In genomic region chr11:118688851-118689502, GRCh38 we compare ENCODE assay signal across 15 cellular contexts. TPM values are rescaled to one million over a fixed set of nuclear protein-coding genes. Genes with fewer than 3 reads are reported as not detected.
A peak's percentile ranks its signal among the peaks of the same experiment; 100 is the strongest.
DNase-seq lines count a peak whose midpoint lies in the region; FAIRE-seq and TF ChIP-seq lines count a peak whose summit lies in the region.
"Had no signal": no experiment of that assay in that cellular context is flagged by ENCODE, and none has a peak within 500 bp of the region (broad histone marks: within the 10 kb centered on the region; RNA-seq: fewer than 3 reads in every experiment).

No MANE protein-coding gene starts in this region.

- H3K9ac ChIP-seq in H9 (ENCODE audit: extremely low read depth, insufficient read length, low read length) (no peak overlapping the region), keratinocyte (ENCODE audit: control insufficient read depth, extremely low read depth, insufficient read depth, low read length) (peak overlapping the region; percentile 28), smooth muscle cell (ENCODE audit: low read depth) (no peak overlapping the region), Karpas-422 (ENCODE audit: low read length) (no peak overlapping the region)

- H3K79me2 ChIP-seq in H9 (ENCODE audit: insufficient read depth, low read length) (no peaks in the 10 kb centered on the region), keratinocyte (ENCODE audit: control insufficient read depth, insufficient read depth, low read length) (no peaks in the 10 kb centered on the region), smooth muscle cell (ENCODE audit: low read depth) (no peaks in the 10 kb centered on the region), Karpas-422 (ENCODE audit: low read length) (no peaks in the 10 kb centered on the region)

- H3K14ac ChIP-seq in H9 (ENCODE audit: insufficient read depth, low read length): no peak overlapping the region

- no peak for FAIRE-seq in keratinocyte (lab: Jason Lieb, UNC)
- FAIRE-seq: G401.6 had no signal

- H3K4ac ChIP-seq in H9 (ENCODE audit: low read depth, low read length): no peak overlapping the region

- no peaks in the 10 kb centered on the region for H3F3A ChIP-seq in smooth muscle cell (ENCODE audit: low read depth)

- H3K56ac ChIP-seq in H9 (ENCODE audit: insufficient read length, low read depth, low read length): no peak overlapping the region

- no peak overlapping the region for H2BK120ac ChIP-seq in H9 (ENCODE audit: low read depth, low read length, poor library complexity, severe bottlenecking)

- no peak overlapping the region for H3K18ac ChIP-seq in H9 (ENCODE audit: insufficient read length, low read depth, low read length)

- no peaks in the 10 kb centered on the region for H4K20me1 ChIP-seq in H9 (ENCODE audit: control insufficient read depth, insufficient read depth, insufficient read length)
- no peaks in the 10 kb centered on the region for H4K20me1 ChIP-seq in keratinocyte (ENCODE audit: control insufficient read depth, extremely low read depth, insufficient read depth, low read length)
- no peaks in the 10 kb centered on the region for H4K20me1 ChIP-seq in smooth muscle cell (ENCODE audit: low read depth)
- no peaks in the 10 kb centered on the region for H4K20me1 ChIP-seq in Karpas-422 (ENCODE audit: insufficient read depth, low read depth, low read length)

- H2BK15ac ChIP-seq in H9 (ENCODE audit: low read depth, low read length): no peak overlapping the region

- peaks cover 3% of the 10 kb centered on the region; the same call in 1 of the 2 replicates for H3K4me1 ChIP-seq in H9 (ENCODE audit: insufficient read depth, low read length)
- H3K4me1 ChIP-seq in keratinocyte (ENCODE audit: control insufficient read depth, extremely low read depth, insufficient read depth, low read length): peaks cover 34% of the 10 kb centered on the region
- H3K4me1 ChIP-seq in smooth muscle cell (ENCODE audit: low read depth): no peaks in the 10 kb centered on the region
- peaks cover 6% of the 10 kb centered on the region for H3K4me1 ChIP-seq in Karpas-422 (ENCODE audit: low read length)

- no CpG with 5 or more reads among the region's 41 CpGs for WGBS in H9 (ENCODE audit: extremely low coverage, insufficient read length, low lambda C conversion rate)
- 90% methylated on average over 31 of the region's 41 CpGs for WGBS in smooth muscle cell (ENCODE audit: low lambda C conversion rate)

- no peak overlapping the region for H3K4me3 ChIP-seq in keratinocyte (ENCODE audit: control insufficient read depth in 2 of 3, extremely low read depth in 1 of 3, insufficient read depth in 2 of 3, low read depth in 1 of 3, low read length in 3 of 3)
- H3K4me3 ChIP-seq in smooth muscle cell: no peak overlapping the region
- H3K4me3 ChIP-seq in Karpas-422 (ENCODE audit: low read length): no peak overlapping the region

- H4K91ac ChIP-seq in H9 (ENCODE audit: insufficient read length, low read depth, low read length): no peak overlapping the region

- H2BK20ac ChIP-seq in H9 (ENCODE audit: low read depth, low read length, poor library complexity, severe bottlenecking): no peak overlapping the region

- H4K8ac ChIP-seq in H9 (replicated peaks; ENCODE audit: insufficient read length, low read depth, low read length): no peak overlapping the region

- no peaks in the 10 kb centered on the region for H3K9me1 ChIP-seq in keratinocyte (ENCODE audit: control insufficient read depth, extremely low read depth, insufficient read depth, low read length)

- no peak overlapping the region for H2BK12ac ChIP-seq in H9 (ENCODE audit: insufficient read length, low read depth, low read length)

- H3K23me2 ChIP-seq in H9 (ENCODE audit: insufficient read length, low read depth, low read length, poor library complexity, severe bottlenecking): peaks cover 3% of the 10 kb centered on the region

- H2AFZ ChIP-seq in H9 (ENCODE audit: low read length) (no peak overlapping the region), keratinocyte (ENCODE audit: control insufficient read depth, low read length) (peak overlapping the region; percentile 58), smooth muscle cell (ENCODE audit: low read depth) (no peak overlapping the region), Karpas-422 (ENCODE audit: low read length) (no peak overlapping the region)

- no peaks in the 10 kb centered on the region; a peak in 1 of 5 replicates for H3K9me3 Mint-ChIP-seq in H9
- H3K9me3 Mint-ChIP-seq: CD8-positive, alpha-beta T cell; effector memory CD8-positive, alpha-beta T cell; stimulated activated memory B cell treated with anti-CD40 and anti-IgM and Interleukin-4, amounts not matched to agents 10 μg/mL and 1 μg/mL and 100 μg/mL, for 72 hours had no signal

- H3K36me3 ChIP-seq in keratinocyte (ENCODE audit: control insufficient read depth in 2 of 2, extremely low read depth in 1 of 2, insufficient read depth in 2 of 2, low read length in 2 of 2) (no peaks in the 10 kb centered on the region), smooth muscle cell (ENCODE audit: low read depth) (no peaks in the 10 kb centered on the region), Karpas-422 (ENCODE audit: insufficient read depth, low read length) (no peaks in the 10 kb centered on the region)
- H3K36me3 ChIP-seq: WERI-Rb-1 had no signal

- H3K23ac ChIP-seq in H9 (ENCODE audit: insufficient read length, low read depth, low read length): no peak overlapping the region

- peaks cover 0 to 4% (median 0%) of the 10 kb centered on the region in 3 experiments; a peak in 2 of 7 replicates for H3K36me3 Mint-ChIP-seq in H9 (ENCODE audit: insufficient read depth in 1 of 3, low read depth in 3 of 3)
- H3K36me3 Mint-ChIP-seq: CD8-positive, alpha-beta T cell; stimulated activated memory B cell treated with anti-CD40 and anti-IgM and Interleukin-4, amounts not matched to agents 10 μg/mL and 1 μg/mL and 100 μg/mL, for 72 hours had no signal

- H3K9me3 ChIP-seq in H9 (ENCODE audit: control insufficient read depth, low read depth, low read length) (no peaks in the 10 kb centered on the region), keratinocyte (ENCODE audit: control insufficient read depth, low read depth, low read length) (no peaks in the 10 kb centered on the region), smooth muscle cell (replicated peaks; ENCODE audit: low read depth) (no peaks in the 10 kb centered on the region), Karpas-422 (ENCODE audit: low read length) (no peaks in the 10 kb centered on the region)

- TF ChIP-seq CTCF in H9 (conservative IDR thresholded peaks at IDR 0.05): no peak
- TF ChIP-seq CTCF in keratinocyte (optimal IDR thresholded peaks at IDR 0.05 in 1 of 3, IDR thresholded peaks at IDR 0.05 in 1 of 3, conservative IDR thresholded peaks at IDR 0.05 in 1 of 3; ENCODE audit: extremely low read depth in 1 of 3, insufficient read depth in 2 of 3, low read length in 3 of 3): no peak
- TF ChIP-seq CTCF in smooth muscle cell (IDR thresholded peaks at IDR 0.05; ENCODE audit: borderline replicate concordance, insufficient read depth, poor library complexity, severe bottlenecking): no peak
- TF ChIP-seq CTCF in GM20000 (IDR thresholded peaks at IDR 0.05; ENCODE audit: extremely low read depth, missing control alignments): no peak

- no peak for DNase-seq in H9
- no peak for DNase-seq in keratinocyte (ENCODE audit: low read depth, low spot score)
- DNase-seq in smooth muscle cell (lab: John Stamatoyannopoulos, UW; ENCODE audit: unreplicated experiment): no peak
- no peak for DNase-seq in central memory CD4-positive, alpha-beta T cell
- DNase-seq in GM20000 (ENCODE audit: low spot score): no peak
- no peak for DNase-seq in iPS-NIHi11 (ENCODE audit: low spot score)
- no peak for DNase-seq in Karpas-422

- no peak overlapping the region for H3T11ph ChIP-seq in H9 (ENCODE audit: low read length)

- H3K4me2 ChIP-seq in H9 (ENCODE audit: insufficient read depth, insufficient read length, low read length) (peak overlapping the region; percentile 1), keratinocyte (ENCODE audit: control insufficient read depth, extremely low read depth, insufficient read depth, low read depth, low read length) (peak overlapping the region; percentile 69), smooth muscle cell (peak overlapping the region; percentile 93), Karpas-422 (ENCODE audit: low read depth, low read length, poor library complexity, severe bottlenecking) (no peak overlapping the region)

- H2AK5ac ChIP-seq in H9 (ENCODE audit: insufficient read length, low read length): no peak overlapping the region

- H3K27me3 Mint-ChIP-seq in H9 (ENCODE audit: low read depth): no peaks in the 10 kb centered on the region; the same call in 1 of the 2 replicates

- H3K27ac Mint-ChIP-seq in H9: no peak overlapping the region

- H3K79me1 ChIP-seq in H9 (ENCODE audit: insufficient read depth, low read depth, low read length, poor library complexity, severe bottlenecking): no peaks in the 10 kb centered on the region

- peak overlapping the region in 1 of 2 experiments; percentile 34; a peak in 1 of 5 replicates for H3K4me3 Mint-ChIP-seq in H9

- H2BK5ac ChIP-seq in H9 (ENCODE audit: insufficient read length, low read length): no peak overlapping the region

- H3K27me3 ChIP-seq in H9 (ENCODE audit: insufficient read depth, low read length) (no peaks in the 10 kb centered on the region), keratinocyte (ENCODE audit: control insufficient read depth, extremely low read depth, insufficient read depth, low read length) (no peaks in the 10 kb centered on the region), smooth muscle cell (ENCODE audit: low read depth) (no peaks in the 10 kb centered on the region), Karpas-422 (ENCODE audit: low read length) (no peaks in the 10 kb centered on the region)

- H3K27ac ChIP-seq in H9 (ENCODE audit: insufficient read length, low read depth, low read length) (no peak overlapping the region), angular gyrus (ENCODE audit: low read depth, low read length) (peak overlapping the region; percentile 96), keratinocyte (ENCODE audit: control insufficient read depth, insufficient read depth, low read length) (no peak overlapping the region), smooth muscle cell (ENCODE audit: low read depth) (no peak overlapping the region), Karpas-422 (ENCODE audit: low read length) (no peak overlapping the region)
- H3K27ac ChIP-seq: SK-N-MC had no signal

- no peak overlapping the region for H4K5ac ChIP-seq in H9 (ENCODE audit: insufficient read length, low read depth, low read length)

- dilution Hi-C loops in keratinocyte (cut with MboI; ENCODE audit: extremely low pct_ligation_motif_present, low sequenced_read_pairs): no loop called here

- no peaks in the 10 kb centered on the region for H3K9me2 ChIP-seq in Karpas-422 (replicated peaks; ENCODE audit: insufficient read depth, low read length)

- peaks cover 36 to 38% of the 10 kb centered on the region in 2 experiments for H3K4me1 Mint-ChIP-seq in H9

RNA-seq across cellular contexts. Expression of gene TREH, which starts 9.5 kb away (rescaled TPM):
- not detected in 2 replicates for total RNA-seq in H9 (2021)
- polyA plus RNA-seq in keratinocyte: not detected in 3 replicates
- not detected for polyA plus RNA-seq in keratinocyte (2011; ENCODE audit: low read depth)
- polyA plus RNA-seq in keratinocyte (2011; cell fraction: cytosol; rRNA removed): not detected in 2 replicates
- not detected in 2 replicates for polyA plus RNA-seq in keratinocyte (2011; cell fraction: nucleus; rRNA removed)
- polyA plus RNA-seq in keratinocyte (2012; ENCODE audit: low replicate concordance): 0.03 and 0.08 TPM in 2 replicates
- not detected in 3 replicates for polyA minus RNA-seq in keratinocyte
- polyA minus RNA-seq in keratinocyte (2011; cell fraction: cytosol; rRNA and poly(A)+ RNA removed): not detected
- not detected in 2 replicates for polyA minus RNA-seq in keratinocyte (2011; cell fraction: nucleus; rRNA and poly(A)+ RNA removed)
- not detected in 2 replicates for total RNA-seq in smooth muscle cell
- 0.49 and 0.96 TPM in 2 replicates for polyA plus RNA-seq in smooth muscle cell
- not detected in 2 replicates for total RNA-seq in Karpas-422 (2014; rRNA removed; shearing (Covaris generic); ENCODE audit: low replicate concordance)
- total RNA-seq: CD8-positive, alpha-beta T cell; osteocyte had no signal
